ENCODE assay signal across 8 cellular contexts in genomic region chr19:12891553-12892021, GRCh38. TPM values are rescaled to one million over a fixed set of nuclear protein-coding genes. Genes with fewer than 3 reads are reported as not detected.
A peak's percentile ranks its signal among the peaks of the same experiment; 100 is the strongest.
DNase-seq lines count a peak whose midpoint lies in the region; ATAC-seq and TF ChIP-seq lines count a peak whose summit lies in the region.

No MANE protein-coding gene starts in this region.

- TF ChIP-seq CTCF in liver (IDR thresholded peaks at IDR 0.05; ENCODE audit: low read depth, low read length, missing input control) (no peak), tibial nerve (IDR thresholded peaks at IDR 0.05) (no peak)

- no peaks in the 10 kb centered on the region for H3K27me3 ChIP-seq in liver (ENCODE audit: control insufficient read depth in 4 of 4, insufficient read depth in 4 of 4, low read length in 3 of 4)
- H3K27me3 ChIP-seq in tibial nerve, result peaks cover 0 to 6% of the 10 kb centered on the region in 2 donors

- peak overlapping the region; percentile 91 to 98 (median 92) for H3K4me3 ChIP-seq in liver (ENCODE audit: low read depth in 1 of 3, low read length in 3 of 3)
- H3K4me3 ChIP-seq in tibial nerve, result peak overlapping the region; percentile 70 to 100 (median 94)

- H3K27ac ChIP-seq in angular gyrus (ENCODE audit: low read depth, low read length) (peak overlapping the region; percentile 56), liver (ENCODE audit: low read depth in 1 of 2, low read length in 2 of 2) (peak overlapping the region; percentile 78 to 81), tibial nerve (peak overlapping the region; percentile 83 to 93 (median 88))

- no peak for TF ChIP-seq POLR2A in tibial nerve (IDR thresholded peaks at IDR 0.05)

- H3K4me1 ChIP-seq in liver (ENCODE audit: control insufficient read depth in 4 of 4, insufficient read depth in 4 of 4, low read length in 3 of 4), result peaks cover 6 to 32% (median 23%) of the 10 kb centered on the region in 4 donors
- peaks cover 0 to 29% (median 14%) of the 10 kb centered on the region in 4 donors for H3K4me1 ChIP-seq in tibial nerve

- H3K36me3 ChIP-seq in liver (ENCODE audit: control insufficient read depth in 4 of 4, insufficient read depth in 3 of 4, low read depth in 1 of 4, low read length in 3 of 4), result peaks cover 6 to 24% (median 11%) of the 10 kb centered on the region in 4 donors
- H3K36me3 ChIP-seq in tibial nerve, result peaks cover 0 to 35% (median 11%) of the 10 kb centered on the region in 3 donors

- ATAC-seq in HG02884 (IDR thresholded peaks at IDR 0.05; ENCODE audit: unreplicated experiment), result no peak
- ATAC-seq in HG03432 (IDR thresholded peaks at IDR 0.05; ENCODE audit: unreplicated experiment), result no peak

- peaks cover 47% of the 10 kb centered on the region for H3K36me3 Mint-ChIP-seq in activated T-cell treated with anti-CD3 and anti-CD28 coated beads, Interleukin-2, amount 50 U/mL, for 24 hours (ENCODE audit: low read depth)

- no peaks in the 10 kb centered on the region for H3K9me3 ChIP-seq in liver (ENCODE audit: control insufficient read depth in 4 of 4, low read length in 3 of 4)
- no peaks in the 10 kb centered on the region for H3K9me3 ChIP-seq in tibial nerve

- no peaks in the 10 kb centered on the region for H3K27me3 Mint-ChIP-seq in activated T-cell treated with anti-CD3 and anti-CD28 coated beads, Interleukin-2, amount 50 U/mL, for 24 hours

- H3K9me3 Mint-ChIP-seq in activated T-cell treated with anti-CD3 and anti-CD28 coated beads, Interleukin-2, amount 50 U/mL, for 24 hours, result no peaks in the 10 kb centered on the region

- TF ChIP-seq RAD21 in liver (IDR thresholded peaks at IDR 0.05), result no peak

- H3K9ac ChIP-seq in liver (ENCODE audit: low read depth in 1 of 2, low read length in 2 of 2), result peak overlapping the region; percentile 49 to 76

- H3K27ac Mint-ChIP-seq in activated T-cell treated with anti-CD3 and anti-CD28 coated beads, Interleukin-2, amount 50 U/mL, for 24 hours, result peak overlapping the region; percentile 97

- DNase-seq in activated T-cell treated with anti-CD3 and anti-CD28 coated beads, Interleukin-2, amount 50 U/mL, for 24 hours, result no peak
- DNase-seq in activated T-cell treated with anti-CD3 and anti-CD28 coated beads for 4 hours, result no peak
- no peak for DNase-seq in tibial nerve (ENCODE audit: low spot score in 2 of 2)
- no peak for DNase-seq in superior temporal gyrus (ENCODE audit: extremely low spot score)

- 5% methylated on average over 26 of the region's 26 CpGs for WGBS in liver
- 6 to 7% methylated on average over 23 of the region's 26 CpGs for WGBS in tibial nerve, 2 donors

- H3K4me1 Mint-ChIP-seq in activated T-cell treated with anti-CD3 and anti-CD28 coated beads, Interleukin-2, amount 50 U/mL, for 24 hours (ENCODE audit: low read depth), result peaks cover 25% of the 10 kb centered on the region

- no peak for TF ChIP-seq EP300 in tibial nerve (IDR thresholded peaks at IDR 0.05)

- peak overlapping the region; percentile 99 for H3K4me3 Mint-ChIP-seq in activated T-cell treated with anti-CD3 and anti-CD28 coated beads, Interleukin-2, amount 50 U/mL, for 24 hours

TF ChIP-seq in liver, 16 proteins besides CTCF, POLR2A, EP300 and RAD21:
- TF ChIP-seq, protein P1, sequence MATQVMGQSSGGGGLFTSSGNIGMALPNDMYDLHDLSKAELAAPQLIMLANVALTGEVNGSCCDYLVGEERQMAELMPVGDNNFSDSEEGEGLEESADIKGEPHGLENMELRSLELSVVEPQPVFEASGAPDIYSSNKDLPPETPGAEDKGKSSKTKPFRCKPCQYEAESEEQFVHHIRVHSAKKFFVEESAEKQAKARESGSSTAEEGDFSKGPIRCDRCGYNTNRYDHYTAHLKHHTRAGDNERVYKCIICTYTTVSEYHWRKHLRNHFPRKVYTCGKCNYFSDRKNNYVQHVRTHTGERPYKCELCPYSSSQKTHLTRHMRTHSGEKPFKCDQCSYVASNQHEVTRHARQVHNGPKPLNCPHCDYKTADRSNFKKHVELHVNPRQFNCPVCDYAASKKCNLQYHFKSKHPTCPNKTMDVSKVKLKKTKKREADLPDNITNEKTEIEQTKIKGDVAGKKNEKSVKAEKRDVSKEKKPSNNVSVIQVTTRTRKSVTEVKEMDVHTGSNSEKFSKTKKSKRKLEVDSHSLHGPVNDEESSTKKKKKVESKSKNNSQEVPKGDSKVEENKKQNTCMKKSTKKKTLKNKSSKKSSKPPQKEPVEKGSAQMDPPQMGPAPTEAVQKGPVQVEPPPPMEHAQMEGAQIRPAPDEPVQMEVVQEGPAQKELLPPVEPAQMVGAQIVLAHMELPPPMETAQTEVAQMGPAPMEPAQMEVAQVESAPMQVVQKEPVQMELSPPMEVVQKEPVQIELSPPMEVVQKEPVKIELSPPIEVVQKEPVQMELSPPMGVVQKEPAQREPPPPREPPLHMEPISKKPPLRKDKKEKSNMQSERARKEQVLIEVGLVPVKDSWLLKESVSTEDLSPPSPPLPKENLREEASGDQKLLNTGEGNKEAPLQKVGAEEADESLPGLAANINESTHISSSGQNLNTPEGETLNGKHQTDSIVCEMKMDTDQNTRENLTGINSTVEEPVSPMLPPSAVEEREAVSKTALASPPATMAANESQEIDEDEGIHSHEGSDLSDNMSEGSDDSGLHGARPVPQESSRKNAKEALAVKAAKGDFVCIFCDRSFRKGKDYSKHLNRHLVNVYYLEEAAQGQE (IDR thresholded peaks at IDR 0.05), result no peak
- TF ChIP-seq GABPA (IDR thresholded peaks at IDR 0.05 in 1 of 2, conservative IDR thresholded peaks at IDR 0.05 in 1 of 2), result no peak
- peak in 1 of 2 donors; percentile 73 for TF ChIP-seq HNF4A (conservative IDR thresholded peaks at IDR 0.05)
- TF ChIP-seq YY1 (IDR thresholded peaks at IDR 0.05), result no peak

RNA-seq across cellular contexts. Expression of gene GCDH, which starts 0.6 kb away (rescaled TPM):
- total RNA-seq in liver (100 to 1,000 TPM in 1 of 2 donors, 10 to 100 TPM in 1; 65.8 to 118 TPM), tibial nerve (10 to 100 TPM; 50.4 to 68.0 (median 64.6) TPM)
- 10 to 100 TPM; 68.6 to 87.7 TPM for polyA plus RNA-seq in liver

RNA-seq across cellular contexts. Expression of gene KLF1, which starts 4.6 kb away (rescaled TPM):
- total RNA-seq in liver (100 to 1,000 TPM in 1 of 2 donors, not detected in 1; 234 TPM), tibial nerve (not detected)
- not detected for polyA plus RNA-seq in liver

RNA-seq across cellular contexts. Expression of gene DNASE2, which starts 10.3 kb away (rescaled TPM):
- total RNA-seq in liver (10 to 100 TPM; 11.9 to 13.7 TPM), tibial nerve (10 to 100 TPM; 38.1 to 59.0 (median 44.2) TPM)
- 10 to 100 TPM; 11.3 to 18.4 TPM for polyA plus RNA-seq in liver

RNA-seq across cellular contexts. Expression of gene SYCE2, which starts 27.5 kb away (rescaled TPM):
- under 1 TPM in 1 of 2 donors, not detected in 1; 0.42 TPM for total RNA-seq in liver
- polyA plus RNA-seq in liver, result under 1 TPM; 0.07 to 0.43 TPM
- not detected for total RNA-seq in tibial nerve

RNA-seq across cellular contexts. Expression of gene FARSA, which starts 41.9 kb away (rescaled TPM):
- total RNA-seq in liver (10 to 100 TPM; 29.8 to 34.0 TPM), tibial nerve (10 to 100 TPM; 22.7 to 44.7 (median 32.2) TPM)
- 10 to 100 TPM; 34.7 to 50.1 TPM for polyA plus RNA-seq in liver
